Comparison of ENCODE assay signal across 18 cellular contexts in genomic region chr13:90891329-90891728, GRCh38.
DNase-seq lines count a peak whose midpoint lies in the region; ATAC-seq and TF ChIP-seq lines count a peak whose summit lies in the region.
"Had no signal": no experiment of that assay in that cellular context is flagged by ENCODE, and none has a peak within 500 bp of the region (broad histone marks: within the 10 kb centered on the region; RNA-seq: fewer than 3 reads in every experiment).

No MANE protein-coding gene starts in this region.

- peaks cover 4% of the 10 kb centered on the region for H3K4me1 ChIP-seq in mesenchymal stem cell (ENCODE audit: control insufficient read depth, insufficient read depth, low read depth, low read length)
- no peaks in the 10 kb centered on the region for H3K4me1 ChIP-seq in upper lobe of left lung
- H3K4me1 ChIP-seq in trophoblast cell (ENCODE audit: control insufficient read depth in 1 of 2, insufficient read depth in 2 of 2, low read length in 2 of 2) = no peaks in the 10 kb centered on the region
- H3K4me1 ChIP-seq: BLaER1 treated with 17β-estradiol and CSF1 and Interleukin-3, amounts not matched to agents 10 nM and 100 nM; Caco-2 had no signal

- no peak overlapping the region for H2AK5ac ChIP-seq in mesenchymal stem cell (ENCODE audit: low read length, severe bottlenecking)
- no peak overlapping the region for H2AK5ac ChIP-seq in trophoblast cell (ENCODE audit: low read length)

- no peak overlapping the region for H3K23ac ChIP-seq in mesenchymal stem cell (ENCODE audit: low read length in 2 of 2)
- H3K23ac ChIP-seq in trophoblast cell (ENCODE audit: low read length) = no peak overlapping the region

- H3K4me3 ChIP-seq in mesenchymal stem cell (ENCODE audit: insufficient read depth in 1 of 2, low read depth in 1 of 2, low read length in 2 of 2) (no peak overlapping the region), neural cell (ENCODE audit: low read length) (no peak overlapping the region), upper lobe of left lung (no peak overlapping the region), trophoblast cell (ENCODE audit: low read depth, low read length) (no peak overlapping the region)
- H3K4me3 ChIP-seq: BLaER1 treated with 17β-estradiol and CSF1 and Interleukin-3, amounts not matched to agents 10 nM and 100 nM had no signal

- no peaks in the 10 kb centered on the region for H4K20me1 ChIP-seq in neural cell (ENCODE audit: insufficient read depth)
- H4K20me1 ChIP-seq: BLaER1 treated with 17β-estradiol and CSF1 and Interleukin-3, amounts not matched to agents 10 nM and 100 nM had no signal

- H2BK120ac ChIP-seq in mesenchymal stem cell (ENCODE audit: low read depth, low read length) (no peak overlapping the region), trophoblast cell (ENCODE audit: insufficient read depth, low read length, poor library complexity) (no peak overlapping the region)

- no peaks in the 10 kb centered on the region for H3K9me2 ChIP-seq in neural cell (ENCODE audit: insufficient read depth, low read length)

- no peak for ATAC-seq in upper lobe of left lung (ENCODE audit: low FRiP score in 2 of 2)
- ATAC-seq in HG03196 (IDR thresholded peaks at IDR 0.05; ENCODE audit: unreplicated experiment) = no peak
- ATAC-seq: CD8-positive, alpha-beta T cell had no signal

- TF ChIP-seq EP300 in neural cell (conservative IDR thresholded peaks at IDR 0.05; ENCODE audit: poor library complexity, severe bottlenecking) (no peak), upper lobe of left lung (IDR thresholded peaks at IDR 0.05) (no peak)

- TF ChIP-seq POLR2A in upper lobe of left lung (IDR thresholded peaks at IDR 0.05) = no peak

- H3K36me3 ChIP-seq in mesenchymal stem cell (ENCODE audit: control insufficient read depth in 1 of 2, insufficient read depth in 2 of 2, low read depth in 1 of 2, low read length in 2 of 2) (no peaks in the 10 kb centered on the region), neural cell (ENCODE audit: insufficient read depth, low read length) (no peaks in the 10 kb centered on the region), upper lobe of left lung (no peaks in the 10 kb centered on the region), trophoblast cell (ENCODE audit: control insufficient read depth in 1 of 2, insufficient read depth in 2 of 2, low read length in 2 of 2) (no peaks in the 10 kb centered on the region)
- H3K36me3 ChIP-seq: BLaER1 treated with 17β-estradiol and CSF1 and Interleukin-3, amounts not matched to agents 10 nM and 100 nM had no signal

- H2BK15ac ChIP-seq in mesenchymal stem cell (ENCODE audit: low read depth, poor library complexity, severe bottlenecking) = no peak overlapping the region

- H2BK12ac ChIP-seq in mesenchymal stem cell (ENCODE audit: low read length in 2 of 2) (no peak overlapping the region), trophoblast cell (ENCODE audit: low read length) (no peak overlapping the region)

- H3K18ac ChIP-seq in mesenchymal stem cell (ENCODE audit: low read depth in 1 of 2, low read length in 2 of 2) (no peak overlapping the region), trophoblast cell (ENCODE audit: low read length) (no peak overlapping the region)

- H4K91ac ChIP-seq in mesenchymal stem cell (ENCODE audit: low read length) (no peak overlapping the region), trophoblast cell (ENCODE audit: low read depth, low read length) (no peak overlapping the region)

- H3K9ac ChIP-seq in mesenchymal stem cell (ENCODE audit: low read length) = no peak overlapping the region
- H3K9ac ChIP-seq in neural cell (ENCODE audit: low read length) = no peak overlapping the region
- no peak overlapping the region for H3K9ac ChIP-seq in trophoblast cell (ENCODE audit: low read length)
- H3K9ac ChIP-seq: BLaER1 treated with 17β-estradiol and CSF1 and Interleukin-3, amounts not matched to agents 10 nM and 100 nM had no signal

- H3K79me2 ChIP-seq in neural cell (replicated peaks; ENCODE audit: insufficient read depth, low read length) (no peaks in the 10 kb centered on the region), trophoblast cell (ENCODE audit: control insufficient read depth, insufficient read depth, low read length, poor library complexity) (no peaks in the 10 kb centered on the region)

- no peak for TF ChIP-seq RAD21 in neural cell (conservative IDR thresholded peaks at IDR 0.05)

- H3K4me2 ChIP-seq in mesenchymal stem cell (ENCODE audit: low read length, poor library complexity, severe bottlenecking) = no peak overlapping the region
- H3K4me2 ChIP-seq in neural cell (ENCODE audit: low read length) = no peak overlapping the region
- no peak overlapping the region for H3K4me2 ChIP-seq in trophoblast cell (ENCODE audit: low read length)
- H3K4me2 ChIP-seq: BLaER1 treated with 17β-estradiol and CSF1 and Interleukin-3, amounts not matched to agents 10 nM and 100 nM had no signal

- TF ChIP-seq CTCF in neural cell (IDR thresholded peaks at IDR 0.05; ENCODE audit: poor library complexity, severe bottlenecking) (no peak), upper lobe of left lung (IDR thresholded peaks at IDR 0.05) (no peak)

- WGBS in mesenchymal stem cell = 100% methylated on average over 2 of the region's 2 CpGs
- 92 to 94% methylated on average over 2 of the region's 2 CpGs for WGBS in upper lobe of left lung, 2 donors
- whole genome bisulfite sequencing in trophoblast cell (ENCODE audit: extremely low coverage, insufficient coverage, insufficient read length) = no CpG with 5 or more reads among the region's 2 CpGs

- H3K14ac ChIP-seq in mesenchymal stem cell (ENCODE audit: low read length in 2 of 2) = no peak overlapping the region
- H3K14ac ChIP-seq in trophoblast cell (ENCODE audit: low read length) = no peak overlapping the region

- H3K9me3 ChIP-seq in mesenchymal stem cell (ENCODE audit: control insufficient read depth, low read length) (no peaks in the 10 kb centered on the region), neural cell (ENCODE audit: low read length) (no peaks in the 10 kb centered on the region), upper lobe of left lung (no peaks in the 10 kb centered on the region), trophoblast cell (ENCODE audit: insufficient read depth, low read depth, low read length) (no peaks in the 10 kb centered on the region)
- H3K9me3 ChIP-seq: BLaER1 treated with 17β-estradiol and CSF1 and Interleukin-3, amounts not matched to agents 10 nM and 100 nM; Caco-2 had no signal

- H3K27me3 ChIP-seq in mesenchymal stem cell (ENCODE audit: control insufficient read depth in 1 of 2, insufficient read depth in 1 of 2, low read length in 2 of 2) (no peaks in the 10 kb centered on the region), neural cell (ENCODE audit: insufficient read depth, low read depth, low read length) (no peaks in the 10 kb centered on the region), upper lobe of left lung (no peaks in the 10 kb centered on the region), trophoblast cell (ENCODE audit: insufficient read depth, low read length) (no peaks in the 10 kb centered on the region)
- H3K27me3 ChIP-seq: BLaER1 treated with 17β-estradiol and CSF1 and Interleukin-3, amounts not matched to agents 10 nM and 100 nM had no signal

- H3K79me1 ChIP-seq in mesenchymal stem cell (replicated peaks; ENCODE audit: low read length, poor library complexity, severe bottlenecking) = no peaks in the 10 kb centered on the region
- H3K79me1 ChIP-seq in trophoblast cell (ENCODE audit: low read length) = no peaks in the 10 kb centered on the region

- DNase-seq in cerebellar cortex (ENCODE audit: low spot score) = peak; percentile 19
- DNase-seq in mesenchymal stem cell = no peak
- DNase-seq in upper lobe of left lung = no peak
- DNase-seq in AG20443 (ENCODE audit: low spot score) = no peak
- DNase-seq in trophoblast cell = no peak
- DNase-seq: 8988T; ACHN; AML-193; Caco-2; Calu3; CD4-positive, alpha-beta T cell; CD8-positive, alpha-beta T cell; DMS79 treated with DMSO at 0.1 percent for 48 hours; GF-D8 had no signal

- H2AFZ ChIP-seq in mesenchymal stem cell (ENCODE audit: low read depth, low read length) (no peak overlapping the region), neural cell (ENCODE audit: low read depth, low read length) (no peak overlapping the region), trophoblast cell (ENCODE audit: insufficient read depth, low read length, poor library complexity) (no peak overlapping the region)

- H3K4ac ChIP-seq in mesenchymal stem cell (ENCODE audit: low read depth in 1 of 2, low read length in 2 of 2) = no peak overlapping the region
- no peak overlapping the region for H3K4ac ChIP-seq in trophoblast cell (ENCODE audit: low read depth, low read length)

- no peak overlapping the region for H4K12ac ChIP-seq in trophoblast cell (ENCODE audit: low read depth, low read length)

- H3K27ac ChIP-seq in mesenchymal stem cell (ENCODE audit: low read length, poor library complexity, severe bottlenecking) (peak overlapping the region; percentile 65), neural cell (ENCODE audit: low read length) (peak overlapping the region; percentile 28), upper lobe of left lung (no peak overlapping the region), trophoblast cell (ENCODE audit: low read depth, low read length) (no peak overlapping the region)
- H3K27ac ChIP-seq: BLaER1 treated with 17β-estradiol and CSF1 and Interleukin-3, amounts not matched to agents 10 nM and 100 nM; C4-2B had no signal

- H4K8ac ChIP-seq in mesenchymal stem cell (ENCODE audit: low read length) (no peak overlapping the region), trophoblast cell (ENCODE audit: low read depth, low read length) (no peak overlapping the region)

- H2BK5ac ChIP-seq in mesenchymal stem cell (ENCODE audit: low read depth, low read length, poor library complexity, severe bottlenecking) (no peak overlapping the region), trophoblast cell (ENCODE audit: low read depth, low read length, poor library complexity) (no peak overlapping the region)

- no peaks in the 10 kb centered on the region for H3F3A ChIP-seq in neural cell (ENCODE audit: insufficient read depth, low read length, poor library complexity, severe bottlenecking)

TF ChIP-seq in neural cell, 6 proteins besides CTCF, POLR2A, EP300 and RAD21:
- peak; percentile 49 for TF ChIP-seq POLR2AphosphoS5 (IDR thresholded peaks at IDR 0.05)
- no peak for TF ChIP-seq MXI1 (conservative IDR thresholded peaks at IDR 0.05; ENCODE audit: poor library complexity, severe bottlenecking)
- no peak for TF ChIP-seq EZH2 (IDR thresholded peaks at IDR 0.05; ENCODE audit: borderline replicate concordance, insufficient read depth, low read length, poor library complexity, severe bottlenecking)
TF ChIP-seq in neural cell: peak in this region for 1.

Comparison
In these comparisons a context has a peak if more than half of its experiments do, and no peak if none do; other contexts are left out.
1. H3K27ac ChIP-seq: peak in mesenchymal stem cell (single experiment) and neural cell (single experiment); none in upper lobe of left lung (0 of 4) and trophoblast cell (single experiment).